In the genomic region with DNA sequence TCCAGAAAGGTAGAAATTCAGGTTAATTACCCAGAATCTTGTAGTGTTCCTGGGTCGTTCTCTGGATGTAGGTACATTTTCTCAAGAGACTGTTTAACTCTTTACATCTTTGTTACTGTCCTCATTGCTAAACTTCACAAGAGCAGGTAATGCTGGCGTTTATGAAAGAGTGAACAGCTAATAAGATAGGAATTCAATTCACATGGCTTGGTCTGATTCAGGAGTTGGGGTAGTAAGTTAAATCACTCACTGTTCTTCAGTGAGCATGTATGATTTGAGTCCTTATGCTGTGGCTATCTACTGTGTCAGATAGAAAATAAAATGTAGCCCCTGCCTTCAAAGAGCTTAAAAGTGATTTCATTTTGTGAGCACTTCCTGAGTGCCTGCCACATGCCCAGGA, we compare ENCODE assay signal across 29 cellular contexts.
DNase-seq lines count a peak whose midpoint lies in the region; ATAC-seq, FAIRE-seq and TF ChIP-seq lines count a peak whose summit lies in the region.
"Had no signal": no experiment of that assay in that cellular context is flagged by ENCODE, and none has a peak within 500 bp of the region (broad histone marks: within the 10 kb centered on the region; RNA-seq: fewer than 3 reads in every experiment).

No MANE protein-coding gene starts in this region.

- no peaks in the 10 kb centered on the region for H3K9me1 ChIP-seq in keratinocyte (ENCODE audit: control insufficient read depth, extremely low read depth, insufficient read depth, low read length)

- no peak overlapping the region for H3K9ac ChIP-seq in PC-3 (ENCODE audit: low read length)
- no peak overlapping the region for H3K9ac ChIP-seq in keratinocyte (ENCODE audit: control insufficient read depth, extremely low read depth, insufficient read depth, low read length)
- H3K9ac ChIP-seq: SK-N-SH had no signal

- POLR2A ChIA-PET in PC-3 (lab: Charles Lee; ENCODE audit: unreplicated experiment) (interaction anchor here (0.6 kb wide), 2 partner anchors 17 to 701 kb away, joined by 3 to 19 read pairs; a partner anchor contains a TSS), A673 (lab: Charles Lee; ENCODE audit: low non-redundant PET) (interaction anchor here (0.5 kb wide), 1 partner anchor 10 kb away, joined by 3 read pairs; no protein-coding TSS in a partner anchor)

- FAIRE-seq in keratinocyte (lab: Jason Lieb, UNC), result peak; percentile 49
- FAIRE-seq: A549, GM12891, GM19239, HTR-8/SVneo, K562 had no signal

- CTCF ChIA-PET in PC-3 (lab: Charles Lee), result interaction anchor here (0.6 to 0.9 kb wide), 5 partner anchors 12 to 1591 kb away, joined by 3 to 5 read pairs (median 3); no protein-coding TSS in a partner anchor
- CTCF ChIA-PET in A673 (lab: Charles Lee), result no interaction called here

- H3K27ac ChIP-seq in PC-3 (ENCODE audit: low read length) (no peak overlapping the region), keratinocyte (ENCODE audit: control insufficient read depth, insufficient read depth, low read length) (no peak overlapping the region), A673 (ENCODE audit: low read depth, low read length, poor library complexity, severe bottlenecking) (no peak overlapping the region)
- H3K27ac ChIP-seq: A549 had no signal

- no peak overlapping the region for H3K4me2 ChIP-seq in PC-3 (ENCODE audit: low read length)
- H3K4me2 ChIP-seq in keratinocyte (ENCODE audit: control insufficient read depth, extremely low read depth, insufficient read depth, low read depth, low read length), result no peak overlapping the region
- H3K4me2 ChIP-seq: A549, SK-N-SH had no signal

- H3K9me2 ChIP-seq in PC-3 (replicated peaks; ENCODE audit: low read length), result no peaks in the 10 kb centered on the region
- H3K9me2 ChIP-seq: SK-N-SH had no signal

- H3K9me3 ChIP-seq in PC-3 (ENCODE audit: low read length), result no peaks in the 10 kb centered on the region
- H3K9me3 ChIP-seq in keratinocyte (ENCODE audit: control insufficient read depth, low read depth, low read length), result no peaks in the 10 kb centered on the region
- H3K9me3 ChIP-seq in A673 (ENCODE audit: low read depth, low read length, poor library complexity, severe bottlenecking), result no peaks in the 10 kb centered on the region
- H3K9me3 ChIP-seq: A549, BE2C, MG63, SK-N-SH had no signal

- H4K20me1 ChIP-seq in PC-3 (ENCODE audit: low read length) (no peaks in the 10 kb centered on the region), keratinocyte (ENCODE audit: control insufficient read depth, extremely low read depth, insufficient read depth, low read length) (no peaks in the 10 kb centered on the region)

- H2AFZ ChIP-seq in PC-3 (ENCODE audit: low read length), result no peak overlapping the region
- H2AFZ ChIP-seq in keratinocyte (ENCODE audit: control insufficient read depth, low read length), result no peak overlapping the region

- intact Hi-C loops in PC-3 (cut with micrococcal nuclease), result loop anchor here (2.0 to 10.0 kb wide), 6 partner anchors 139 to 1201 kb away; no protein-coding TSS in a partner anchor
- intact Hi-C loops in A673 (cut with micrococcal nuclease; ENCODE audit: unreplicated experiment), result loop anchor here (10.0 kb wide), 1 partner anchor 507 kb away; a partner anchor contains a TSS

- DNase-seq in ACHN, result peak; percentile 4
- DNase-seq in PC-3, result peak; percentile 87
- DNase-seq in astrocyte of the hippocampus (ENCODE audit: low read depth, low spot score), result peak; percentile 15
- DNase-seq in keratinocyte (ENCODE audit: low read depth, low spot score), result no peak
- DNase-seq in A673 (ENCODE audit: low spot score), result no peak
- no peak for DNase-seq in NCI-H2029 (lab: John Stamatoyannopoulos, UW)
- DNase-seq in stimulated activated CD4-positive, alpha-beta T cell treated with anti-CD3 and anti-CD28 coated beads, Interleukin-15, amount 100 ng/mL, for 24 hours, result no peak
- no peak for DNase-seq in iPS-NIHi11 (ENCODE audit: low spot score)
- DNase-seq: BE2C; Calu3; CD8-positive, alpha-beta memory T cell; DMS79 treated with DMSO at 0.1 percent for 48 hours; GF-D8; H7; Kasumi-1; MG63; NCI-H1694; NCI-H2081; NCI-H2227 treated with DMSO at 0.1 percent for 48 hours; NCI-H510A; NCI-H69; SK-N-SH; SW 1271 had no signal

- H3K4me1 ChIP-seq in PC-3 (ENCODE audit: insufficient read depth, low read length), result peaks cover 7% of the 10 kb centered on the region
- no peaks in the 10 kb centered on the region for H3K4me1 ChIP-seq in keratinocyte (ENCODE audit: control insufficient read depth, extremely low read depth, insufficient read depth, low read length)
- H3K4me1 ChIP-seq in A673 (ENCODE audit: insufficient read depth, low read length, poor library complexity, severe bottlenecking), result no peaks in the 10 kb centered on the region
- H3K4me1 ChIP-seq: A549, BE2C had no signal

- H3K79me2 ChIP-seq in PC-3 (ENCODE audit: low read length) (no peaks in the 10 kb centered on the region), keratinocyte (ENCODE audit: control insufficient read depth, insufficient read depth, low read length) (no peaks in the 10 kb centered on the region)

- TF ChIP-seq CTCF in PC-3 (conservative IDR thresholded peaks at IDR 0.05; ENCODE audit: low read depth, low read length), result no peak
- TF ChIP-seq CTCF in keratinocyte (optimal IDR thresholded peaks at IDR 0.05 in 1 of 3, IDR thresholded peaks at IDR 0.05 in 1 of 3, conservative IDR thresholded peaks at IDR 0.05 in 1 of 3; ENCODE audit: extremely low read depth in 1 of 3, insufficient read depth in 2 of 3, low read length in 3 of 3), result no peak
- TF ChIP-seq CTCF in A673 (conservative IDR thresholded peaks at IDR 0.05; ENCODE audit: low read depth, low read length), result no peak

- ATAC-seq in PC-3, result peak; percentile 58
- ATAC-seq: A549, K562, Panc1 had no signal

- H3K4me3 ChIP-seq in PC-3 (ENCODE audit: low read length) (no peak overlapping the region), keratinocyte (ENCODE audit: control insufficient read depth in 2 of 3, extremely low read depth in 1 of 3, insufficient read depth in 2 of 3, low read depth in 1 of 3, low read length in 3 of 3) (no peak overlapping the region), A673 (ENCODE audit: low read depth, low read length, poor library complexity, severe bottlenecking) (no peak overlapping the region)
- H3K4me3 ChIP-seq: A549, K562, MG63 had no signal

- BruUV-seq in PC-3 (replicated peaks; lab: Mats Ljungman, UMichigan), result no TSS peak
- no TSS peak for BruUV-seq in A673 (replicated peaks; lab: Mats Ljungman, UMichigan)

- H3K36me3 ChIP-seq in PC-3 (ENCODE audit: low read depth, low read length) (no peaks in the 10 kb centered on the region), keratinocyte (ENCODE audit: control insufficient read depth in 2 of 2, extremely low read depth in 1 of 2, insufficient read depth in 2 of 2, low read length in 2 of 2) (no peaks in the 10 kb centered on the region), A673 (ENCODE audit: insufficient read depth, low read length, poor library complexity, severe bottlenecking) (no peaks in the 10 kb centered on the region)
- H3K36me3 ChIP-seq: BE2C, MG63 had no signal

- dilution Hi-C loops in keratinocyte (cut with MboI; ENCODE audit: extremely low pct_ligation_motif_present, low sequenced_read_pairs), result no loop called here

- in situ Hi-C loops in ACHN (cut with HindIII; ENCODE audit: low pct_ligation_motif_present, low pct_unique_long_range_greater_than_20kb, low sequenced_read_pairs), result no loop called here

- no peaks in the 10 kb centered on the region for H3F3A ChIP-seq in PC-3 (ENCODE audit: low read length, unreplicated experiment)

- H3K27me3 ChIP-seq in PC-3 (ENCODE audit: low read length) (peaks cover 65% of the 10 kb centered on the region), keratinocyte (ENCODE audit: control insufficient read depth, extremely low read depth, insufficient read depth, low read length) (no peaks in the 10 kb centered on the region), A673 (replicated peaks; ENCODE audit: insufficient read depth, low read depth, low read length, poor library complexity) (peaks cover 3% of the 10 kb centered on the region)
- H3K27me3 ChIP-seq: BE2C, MG63 had no signal

Comparison
In these comparisons a context has a peak if more than half of its experiments do, and no peak if none do; other contexts are left out.
1. DNase-seq: peak in ACHN (single experiment), PC-3 (single experiment) and astrocyte of the hippocampus (single experiment); none in keratinocyte (single experiment), A673 (single experiment), NCI-H2029 (single experiment), stimulated activated CD4-positive, alpha-beta T cell treated with anti-CD3 and anti-CD28 coated beads, Interleukin-15, amount 100 ng/mL, for 24 hours (single experiment) and iPS-NIHi11 (single experiment).